ENCODE assay signal across 16 cellular contexts in the genomic region with DNA sequence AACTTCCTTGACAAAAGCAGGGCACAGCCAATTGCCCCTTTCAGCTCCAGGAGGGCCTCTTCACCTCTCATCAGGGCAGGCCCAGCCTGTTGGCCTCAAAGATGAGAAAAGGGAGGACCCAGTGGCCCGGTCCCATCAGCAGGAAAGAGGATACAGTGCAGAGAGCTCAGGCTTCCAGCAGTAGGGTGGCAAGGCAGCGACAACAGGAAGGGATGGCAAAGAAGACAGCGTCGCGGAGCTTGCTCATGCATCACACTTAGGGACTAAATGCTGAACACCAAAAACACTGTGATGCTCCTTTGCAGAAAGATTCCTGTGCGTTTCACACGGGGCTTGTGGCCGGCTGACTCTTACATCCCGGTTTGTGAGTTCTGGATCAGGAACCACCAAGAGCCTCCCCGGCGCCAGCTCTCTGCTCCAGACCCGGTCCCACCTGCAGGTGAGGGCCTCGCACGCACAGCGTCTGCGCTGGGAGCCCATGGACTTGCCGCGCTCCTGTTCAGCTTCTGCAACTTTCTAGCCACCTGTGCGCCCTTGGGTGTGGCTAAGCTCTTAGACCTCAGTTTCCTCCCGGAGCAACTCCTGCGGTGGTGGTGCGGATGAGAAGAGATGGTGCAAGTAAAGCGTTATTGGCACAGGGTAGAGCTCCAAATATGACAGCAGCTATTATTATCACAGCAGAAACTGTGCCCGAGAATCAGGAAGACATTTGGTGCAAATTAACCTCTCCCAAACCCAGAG. TPM values are rescaled to one million over a fixed set of nuclear protein-coding genes. Genes with fewer than 3 reads are reported as not detected.
DNase-seq lines count a peak whose midpoint lies in the region; ATAC-seq and TF ChIP-seq lines count a peak whose summit lies in the region.
"Had no signal": no experiment of that assay in that cellular context is flagged by ENCODE, and none has a peak within 500 bp of the region (broad histone marks: within the 10 kb centered on the region; RNA-seq: fewer than 3 reads in every experiment).

No MANE protein-coding gene starts in this region.

- peak overlapping the region; percentile 92 for H3K9ac ChIP-seq in OCI-LY1 (ENCODE audit: low read length)
- H3K9ac ChIP-seq: neural progenitor cell had no signal

- 0 out of 2 replicates have a peak, but pooled peaks cover 4% of the 10 kb centered on the region for H3K79me2 ChIP-seq in OCI-LY1 (ENCODE audit: insufficient read depth, low read length)

- intact Hi-C loops in CD8-positive, alpha-beta T cell (cut with DNase I, micrococcal nuclease): no loop called here
- intact Hi-C loops in ascending aorta (cut with DNase I): no loop called here

- no peak for TF ChIP-seq CTCF in CD8-positive, alpha-beta T cell (IDR thresholded peaks at IDR 0.05)
- no peak for TF ChIP-seq CTCF in OCI-LY1 (IDR thresholded peaks at IDR 0.05; ENCODE audit: low read length)
- TF ChIP-seq CTCF in GM10248 (IDR thresholded peaks at IDR 0.05; ENCODE audit: control extremely low read depth, extremely low read depth, low read depth, missing control alignments): no peak
- no peak for TF ChIP-seq CTCF in ascending aorta (IDR thresholded peaks at IDR 0.05)

- H3K4me1 ChIP-seq in CD8-positive, alpha-beta T cell (ENCODE audit: insufficient read depth, low read length): peaks cover 43% of the 10 kb centered on the region
- H3K4me1 ChIP-seq in OCI-LY1 (ENCODE audit: insufficient read depth, low read length, severe bottlenecking): peaks cover 91% of the 10 kb centered on the region
- H3K4me1 ChIP-seq in ascending aorta: peaks cover 14 to 20% of the 10 kb centered on the region in 2 donors
- H3K4me1 ChIP-seq: colonic mucosa had no signal

- H3K9me3 Mint-ChIP-seq in CD8-positive, alpha-beta T cell: no peaks in the 10 kb centered on the region
- no peaks in the 10 kb centered on the region for H3K9me3 Mint-ChIP-seq in activated naive CD8-positive, alpha-beta T cell treated with anti-CD3 and anti-CD28 coated beads, Interleukin-2, amount 50 U/mL, for 24 hours

- DNase-seq in AG20443 (ENCODE audit: low spot score): peak; percentile 2
- peak in 2 of 7 experiments; percentile 18 to 66 for DNase-seq in CD8-positive, alpha-beta T cell
- DNase-seq in activated naive CD8-positive, alpha-beta T cell treated with anti-CD3 and anti-CD28 coated beads, Interleukin-2, amount 50 U/mL, for 24 hours: no peak
- no peak for DNase-seq in NCI-H2029 (lab: John Stamatoyannopoulos, UW)
- DNase-seq in GM10248 (ENCODE audit: extremely low spot score): no peak
- no peak for DNase-seq in ascending aorta (ENCODE audit: low spot score in 2 of 2)
- DNase-seq: activated CD4-positive, alpha-beta T cell treated with anti-CD3 and anti-CD28 coated beads, Interleukin-2, amount 50 U/mL, for 1 hour; adrenal gland; colonic mucosa; MG63; PC-9 had no signal

- H3K4me3 ChIP-seq in CD8-positive, alpha-beta T cell (ENCODE audit: low read depth, low read length): no peak overlapping the region
- H3K4me3 ChIP-seq in OCI-LY1 (ENCODE audit: low read depth, low read length, poor library complexity, severe bottlenecking) (peak overlapping the region; percentile 64), ascending aorta (no peak overlapping the region)
- H3K4me3 ChIP-seq: adrenal gland, colonic mucosa, lung, MG63, neural progenitor cell, PC-9 had no signal

- H4K20me1 ChIP-seq in OCI-LY1 (ENCODE audit: insufficient read depth, low read length): no peaks in the 10 kb centered on the region

- H3K36me3 ChIP-seq in CD8-positive, alpha-beta T cell (ENCODE audit: insufficient read depth, low read length): no peaks in the 10 kb centered on the region
- H3K36me3 ChIP-seq in OCI-LY1 (ENCODE audit: insufficient read depth, low read length) (peaks cover 25% of the 10 kb centered on the region), ascending aorta (no peaks in the 10 kb centered on the region)
- H3K36me3 ChIP-seq: adrenal gland, colonic mucosa, MG63, neural progenitor cell had no signal

- no peak overlapping the region for H3K27ac ChIP-seq in CD8-positive, alpha-beta T cell (ENCODE audit: low read depth, low read length)
- H3K27ac ChIP-seq in OCI-LY1 (ENCODE audit: low read depth, low read length, poor library complexity, severe bottlenecking) (peak overlapping the region; percentile 100), ascending aorta (no peak overlapping the region)
- H3K27ac ChIP-seq: adrenal gland, colonic mucosa, neural progenitor cell, PC-9 had no signal

- peak overlapping the region; percentile 66 for H3K27ac Mint-ChIP-seq in CD8-positive, alpha-beta T cell
- no peak overlapping the region for H3K27ac Mint-ChIP-seq in activated naive CD8-positive, alpha-beta T cell treated with anti-CD3 and anti-CD28 coated beads, Interleukin-2, amount 50 U/mL, for 24 hours
- H3K27ac Mint-ChIP-seq: CD14-positive monocyte, neural progenitor cell had no signal

- peak; percentile 44 for ATAC-seq in CD8-positive, alpha-beta T cell
- peak; percentile 25 for ATAC-seq in activated naive CD8-positive, alpha-beta T cell treated with anti-CD3 and anti-CD28 coated beads, Interleukin-2, amount 50 U/mL, for 24 hours
- ATAC-seq in HG02884 (IDR thresholded peaks at IDR 0.05; ENCODE audit: unreplicated experiment): no peak

- H3K9me3 ChIP-seq in CD8-positive, alpha-beta T cell (ENCODE audit: low read length): no peaks in the 10 kb centered on the region
- H3K9me3 ChIP-seq in OCI-LY1 (ENCODE audit: low read length): no peaks in the 10 kb centered on the region; the same call in 1 of the 2 replicates
- H3K9me3 ChIP-seq in ascending aorta: no peaks in the 10 kb centered on the region
- H3K9me3 ChIP-seq: adrenal gland, colonic mucosa, MG63 had no signal

- H3K27me3 ChIP-seq in CD8-positive, alpha-beta T cell (ENCODE audit: insufficient read depth, low read length): no peaks in the 10 kb centered on the region
- H3K27me3 ChIP-seq in OCI-LY1 (ENCODE audit: insufficient read depth, low read length) (no peaks in the 10 kb centered on the region), ascending aorta (no peaks in the 10 kb centered on the region)
- H3K27me3 ChIP-seq: adrenal gland, colonic mucosa, MG63, neural progenitor cell had no signal

- H2AFZ ChIP-seq in OCI-LY1 (ENCODE audit: low read length): no peak overlapping the region
- H2AFZ ChIP-seq: neural progenitor cell, PC-9 had no signal

- H3K4me1 Mint-ChIP-seq in CD8-positive, alpha-beta T cell (ENCODE audit: low read depth): peaks cover 34% of the 10 kb centered on the region
- peaks cover 34% of the 10 kb centered on the region for H3K4me1 Mint-ChIP-seq in activated naive CD8-positive, alpha-beta T cell treated with anti-CD3 and anti-CD28 coated beads, Interleukin-2, amount 50 U/mL, for 24 hours

- H3F3A ChIP-seq in OCI-LY1 (ENCODE audit: insufficient read depth, low read length): peaks cover 15% of the 10 kb centered on the region

- H3K27me3 Mint-ChIP-seq in CD8-positive, alpha-beta T cell (ENCODE audit: low read depth): no peaks in the 10 kb centered on the region
- H3K27me3 Mint-ChIP-seq in activated naive CD8-positive, alpha-beta T cell treated with anti-CD3 and anti-CD28 coated beads, Interleukin-2, amount 50 U/mL, for 24 hours: peaks cover 12% of the 10 kb centered on the region

- peak overlapping the region; percentile 91 for H3K4me2 ChIP-seq in OCI-LY1 (ENCODE audit: low read length)
- H3K4me2 ChIP-seq: neural progenitor cell, PC-9 had no signal

- CTCF ChIA-PET in CD8-positive, alpha-beta T cell (lab: Charles Lee): interaction anchor here (0.8 to 1.1 kb wide), 3 partner anchors 22 to 184 kb away, joined by 3 read pairs; no protein-coding TSS in a partner anchor
- CTCF ChIA-PET in GM10248 (lab: Yijun Ruan, JAX): interaction anchor here (0.6 to 1.3 kb wide), 5 partner anchors 14 to 117 kb away, joined by 3 to 4 read pairs (median 3); no protein-coding TSS in a partner anchor

- H3K9me2 ChIP-seq in OCI-LY1 (ENCODE audit: low read depth, low read length): no peaks in the 10 kb centered on the region

- no peaks in the 10 kb centered on the region for H3K36me3 Mint-ChIP-seq in CD8-positive, alpha-beta T cell
- no peaks in the 10 kb centered on the region for H3K36me3 Mint-ChIP-seq in activated naive CD8-positive, alpha-beta T cell treated with anti-CD3 and anti-CD28 coated beads, Interleukin-2, amount 50 U/mL, for 24 hours (ENCODE audit: low read depth)
- H3K36me3 Mint-ChIP-seq: CD14-positive monocyte had no signal

- POLR2A ChIA-PET in CD8-positive, alpha-beta T cell (lab: Charles Lee): interaction anchor here (1.0 to 1.7 kb wide), 3 partner anchors 15 to 28 kb away, joined by 3 to 7 read pairs (median 6); a partner anchor contains a TSS
- POLR2A ChIA-PET in GM10248 (lab: Yijun Ruan, JAX): interaction anchor here (0.6 kb wide), 1 partner anchor 22 kb away, joined by 3 read pairs; no protein-coding TSS in a partner anchor

- peak overlapping the region; percentile 65 for H3K4me3 Mint-ChIP-seq in CD8-positive, alpha-beta T cell
- H3K4me3 Mint-ChIP-seq in activated naive CD8-positive, alpha-beta T cell treated with anti-CD3 and anti-CD28 coated beads, Interleukin-2, amount 50 U/mL, for 24 hours: no peak overlapping the region
- H3K4me3 Mint-ChIP-seq: CD14-positive monocyte, neural progenitor cell had no signal

RNA-seq across cellular contexts. Expression of a gene that starts 15.3 kb away (rescaled TPM):
- 1 to 10 TPM; 6.8 to 7.8 TPM for total RNA-seq in CD8-positive, alpha-beta T cell
- total RNA-seq in ascending aorta: 3.2 TPM
